In genomic region chr17:6796017-6796886, GRCh38 we compare ENCODE assay signal across 1 cellular context.
A peak's percentile ranks its signal among the peaks of the same experiment; 100 is the strongest.
TF ChIP-seq lines count a peak whose summit lies in the region.

No MANE protein-coding gene starts in this region.

TF ChIP-seq in HepG2, 621 proteins besides CTCF, POLR2A, EP300 and RAD21 (continued from another document and continues in another):
- no peak for TF ChIP-seq ZBTB49 (CRISPR knock-in tag; IDR thresholded peaks at IDR 0.05; ENCODE audit: borderline replicate concordance)
- TF ChIP-seq FOSL1 (CRISPR knock-in tag; IDR thresholded peaks at IDR 0.05; ENCODE audit: borderline replicate concordance): no peak
- no peak for TF ChIP-seq NR1H2 (CRISPR knock-in tag; IDR thresholded peaks at IDR 0.05; ENCODE audit: borderline replicate concordance, low read depth)
- TF ChIP-seq, protein P1, sequence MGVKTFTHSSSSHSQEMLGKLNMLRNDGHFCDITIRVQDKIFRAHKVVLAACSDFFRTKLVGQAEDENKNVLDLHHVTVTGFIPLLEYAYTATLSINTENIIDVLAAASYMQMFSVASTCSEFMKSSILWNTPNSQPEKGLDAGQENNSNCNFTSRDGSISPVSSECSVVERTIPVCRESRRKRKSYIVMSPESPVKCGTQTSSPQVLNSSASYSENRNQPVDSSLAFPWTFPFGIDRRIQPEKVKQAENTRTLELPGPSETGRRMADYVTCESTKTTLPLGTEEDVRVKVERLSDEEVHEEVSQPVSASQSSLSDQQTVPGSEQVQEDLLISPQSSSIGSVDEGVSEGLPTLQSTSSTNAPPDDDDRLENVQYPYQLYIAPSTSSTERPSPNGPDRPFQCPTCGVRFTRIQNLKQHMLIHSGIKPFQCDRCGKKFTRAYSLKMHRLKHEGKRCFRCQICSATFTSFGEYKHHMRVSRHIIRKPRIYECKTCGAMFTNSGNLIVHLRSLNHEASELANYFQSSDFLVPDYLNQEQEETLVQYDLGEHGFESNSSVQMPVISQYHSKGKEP (CRISPR knock-in tag; IDR thresholded peaks at IDR 0.05): no peak
- TF ChIP-seq, protein P2, sequence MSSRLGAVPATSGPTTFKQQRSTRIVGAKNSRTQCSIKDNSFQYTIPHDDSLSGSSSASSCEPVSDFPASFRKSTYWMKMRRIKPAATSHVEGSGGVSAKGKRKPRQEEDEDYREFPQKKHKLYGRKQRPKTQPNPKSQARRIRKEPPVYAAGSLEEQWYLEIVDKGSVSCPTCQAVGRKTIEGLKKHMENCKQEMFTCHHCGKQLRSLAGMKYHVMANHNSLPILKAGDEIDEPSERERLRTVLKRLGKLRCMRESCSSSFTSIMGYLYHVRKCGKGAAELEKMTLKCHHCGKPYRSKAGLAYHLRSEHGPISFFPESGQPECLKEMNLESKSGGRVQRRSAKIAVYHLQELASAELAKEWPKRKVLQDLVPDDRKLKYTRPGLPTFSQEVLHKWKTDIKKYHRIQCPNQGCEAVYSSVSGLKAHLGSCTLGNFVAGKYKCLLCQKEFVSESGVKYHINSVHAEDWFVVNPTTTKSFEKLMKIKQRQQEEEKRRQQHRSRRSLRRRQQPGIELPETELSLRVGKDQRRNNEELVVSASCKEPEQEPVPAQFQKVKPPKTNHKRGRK (CRISPR knock-in tag; IDR thresholded peaks at IDR 0.05): no peak
- no peak for TF ChIP-seq RBM39 (IDR thresholded peaks at IDR 0.05; ENCODE audit: low read depth, low read length, poor library complexity, severe bottlenecking)
- TF ChIP-seq, protein P3, sequence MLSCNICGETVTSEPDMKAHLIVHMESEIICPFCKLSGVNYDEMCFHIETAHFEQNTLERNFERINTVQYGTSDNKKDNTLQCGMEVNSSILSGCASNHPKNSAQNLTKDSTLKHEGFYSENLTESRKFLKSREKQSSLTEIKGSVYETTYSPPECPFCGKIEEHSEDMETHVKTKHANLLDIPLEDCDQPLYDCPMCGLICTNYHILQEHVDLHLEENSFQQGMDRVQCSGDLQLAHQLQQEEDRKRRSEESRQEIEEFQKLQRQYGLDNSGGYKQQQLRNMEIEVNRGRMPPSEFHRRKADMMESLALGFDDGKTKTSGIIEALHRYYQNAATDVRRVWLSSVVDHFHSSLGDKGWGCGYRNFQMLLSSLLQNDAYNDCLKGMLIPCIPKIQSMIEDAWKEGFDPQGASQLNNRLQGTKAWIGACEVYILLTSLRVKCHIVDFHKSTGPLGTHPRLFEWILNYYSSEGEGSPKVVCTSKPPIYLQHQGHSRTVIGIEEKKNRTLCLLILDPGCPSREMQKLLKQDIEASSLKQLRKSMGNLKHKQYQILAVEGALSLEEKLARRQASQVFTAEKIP (CRISPR knock-in tag; IDR thresholded peaks at IDR 0.05; ENCODE audit: borderline replicate concordance): no peak
- TF ChIP-seq ZMYM3 (CRISPR knock-in tag; IDR thresholded peaks at IDR 0.05): no peak; the same call in 1 of the 2 replicates
- no peak for TF ChIP-seq KDM5B (CRISPR knock-in tag; IDR thresholded peaks at IDR 0.05; ENCODE audit: borderline replicate concordance)
- TF ChIP-seq ZFP37 (CRISPR knock-in tag; IDR thresholded peaks at IDR 0.05; ENCODE audit: borderline replicate concordance): no peak
- no peak for TF ChIP-seq ZNF343 (CRISPR knock-in tag; IDR thresholded peaks at IDR 0.05)
- no peak for TF ChIP-seq GATAD1 (CRISPR knock-in tag; IDR thresholded peaks at IDR 0.05)
- TF ChIP-seq DNMT3B (CRISPR knock-in tag; conservative IDR thresholded peaks at IDR 0.05): no peak
- TF ChIP-seq, protein P4, sequence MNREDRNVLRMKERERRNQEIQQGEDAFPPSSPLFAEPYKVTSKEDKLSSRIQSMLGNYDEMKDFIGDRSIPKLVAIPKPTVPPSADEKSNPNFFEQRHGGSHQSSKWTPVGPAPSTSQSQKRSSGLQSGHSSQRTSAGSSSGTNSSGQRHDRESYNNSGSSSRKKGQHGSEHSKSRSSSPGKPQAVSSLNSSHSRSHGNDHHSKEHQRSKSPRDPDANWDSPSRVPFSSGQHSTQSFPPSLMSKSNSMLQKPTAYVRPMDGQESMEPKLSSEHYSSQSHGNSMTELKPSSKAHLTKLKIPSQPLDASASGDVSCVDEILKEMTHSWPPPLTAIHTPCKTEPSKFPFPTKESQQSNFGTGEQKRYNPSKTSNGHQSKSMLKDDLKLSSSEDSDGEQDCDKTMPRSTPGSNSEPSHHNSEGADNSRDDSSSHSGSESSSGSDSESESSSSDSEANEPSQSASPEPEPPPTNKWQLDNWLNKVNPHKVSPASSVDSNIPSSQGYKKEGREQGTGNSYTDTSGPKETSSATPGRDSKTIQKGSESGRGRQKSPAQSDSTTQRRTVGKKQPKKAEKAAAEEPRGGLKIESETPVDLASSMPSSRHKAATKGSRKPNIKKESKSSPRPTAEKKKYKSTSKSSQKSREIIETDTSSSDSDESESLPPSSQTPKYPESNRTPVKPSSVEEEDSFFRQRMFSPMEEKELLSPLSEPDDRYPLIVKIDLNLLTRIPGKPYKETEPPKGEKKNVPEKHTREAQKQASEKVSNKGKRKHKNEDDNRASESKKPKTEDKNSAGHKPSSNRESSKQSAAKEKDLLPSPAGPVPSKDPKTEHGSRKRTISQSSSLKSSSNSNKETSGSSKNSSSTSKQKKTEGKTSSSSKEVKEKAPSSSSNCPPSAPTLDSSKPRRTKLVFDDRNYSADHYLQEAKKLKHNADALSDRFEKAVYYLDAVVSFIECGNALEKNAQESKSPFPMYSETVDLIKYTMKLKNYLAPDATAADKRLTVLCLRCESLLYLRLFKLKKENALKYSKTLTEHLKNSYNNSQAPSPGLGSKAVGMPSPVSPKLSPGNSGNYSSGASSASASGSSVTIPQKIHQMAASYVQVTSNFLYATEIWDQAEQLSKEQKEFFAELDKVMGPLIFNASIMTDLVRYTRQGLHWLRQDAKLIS (CRISPR knock-in tag; IDR thresholded peaks at IDR 0.05): no peak
- TF ChIP-seq REPIN1 (CRISPR knock-in tag; IDR thresholded peaks at IDR 0.05; ENCODE audit: borderline replicate concordance, low read depth): no peak; the same call in 1 of the 2 replicates
- no peak for TF ChIP-seq SSRP1 (CRISPR knock-in tag; IDR thresholded peaks at IDR 0.05)
- TF ChIP-seq, protein P5, sequence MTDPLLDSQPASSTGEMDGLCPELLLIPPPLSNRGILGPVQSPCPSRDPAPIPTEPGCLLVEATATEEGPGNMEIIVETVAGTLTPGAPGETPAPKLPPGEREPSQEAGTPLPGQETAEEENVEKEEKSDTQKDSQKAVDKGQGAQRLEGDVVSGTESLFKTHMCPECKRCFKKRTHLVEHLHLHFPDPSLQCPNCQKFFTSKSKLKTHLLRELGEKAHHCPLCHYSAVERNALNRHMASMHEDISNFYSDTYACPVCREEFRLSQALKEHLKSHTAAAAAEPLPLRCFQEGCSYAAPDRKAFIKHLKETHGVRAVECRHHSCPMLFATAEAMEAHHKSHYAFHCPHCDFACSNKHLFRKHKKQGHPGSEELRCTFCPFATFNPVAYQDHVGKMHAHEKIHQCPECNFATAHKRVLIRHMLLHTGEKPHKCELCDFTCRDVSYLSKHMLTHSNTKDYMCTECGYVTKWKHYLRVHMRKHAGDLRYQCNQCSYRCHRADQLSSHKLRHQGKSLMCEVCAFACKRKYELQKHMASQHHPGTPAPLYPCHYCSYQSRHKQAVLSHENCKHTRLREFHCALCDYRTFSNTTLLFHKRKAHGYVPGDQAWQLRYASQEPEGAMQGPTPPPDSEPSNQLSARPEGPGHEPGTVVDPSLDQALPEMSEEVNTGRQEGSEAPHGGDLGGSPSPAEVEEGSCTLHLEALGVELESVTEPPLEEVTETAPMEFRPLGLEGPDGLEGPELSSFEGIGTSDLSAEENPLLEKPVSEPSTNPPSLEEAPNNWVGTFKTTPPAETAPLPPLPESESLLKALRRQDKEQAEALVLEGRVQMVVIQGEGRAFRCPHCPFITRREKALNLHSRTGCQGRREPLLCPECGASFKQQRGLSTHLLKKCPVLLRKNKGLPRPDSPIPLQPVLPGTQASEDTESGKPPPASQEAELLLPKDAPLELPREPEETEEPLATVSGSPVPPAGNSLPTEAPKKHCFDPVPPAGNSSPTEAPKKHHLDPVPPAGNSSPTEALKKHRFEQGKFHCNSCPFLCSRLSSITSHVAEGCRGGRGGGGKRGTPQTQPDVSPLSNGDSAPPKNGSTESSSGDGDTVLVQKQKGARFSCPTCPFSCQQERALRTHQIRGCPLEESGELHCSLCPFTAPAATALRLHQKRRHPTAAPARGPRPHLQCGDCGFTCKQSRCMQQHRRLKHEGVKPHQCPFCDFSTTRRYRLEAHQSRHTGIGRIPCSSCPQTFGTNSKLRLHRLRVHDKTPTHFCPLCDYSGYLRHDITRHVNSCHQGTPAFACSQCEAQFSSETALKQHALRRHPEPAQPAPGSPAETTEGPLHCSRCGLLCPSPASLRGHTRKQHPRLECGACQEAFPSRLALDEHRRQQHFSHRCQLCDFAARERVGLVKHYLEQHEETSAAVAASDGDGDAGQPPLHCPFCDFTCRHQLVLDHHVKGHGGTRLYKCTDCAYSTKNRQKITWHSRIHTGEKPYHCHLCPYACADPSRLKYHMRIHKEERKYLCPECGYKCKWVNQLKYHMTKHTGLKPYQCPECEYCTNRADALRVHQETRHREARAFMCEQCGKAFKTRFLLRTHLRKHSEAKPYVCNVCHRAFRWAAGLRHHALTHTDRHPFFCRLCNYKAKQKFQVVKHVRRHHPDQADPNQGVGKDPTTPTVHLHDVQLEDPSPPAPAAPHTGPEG (CRISPR knock-in tag; IDR thresholded peaks at IDR 0.05): no peak
- TF ChIP-seq KLF13 (CRISPR knock-in tag; IDR thresholded peaks at IDR 0.05): no peak
- no peak for TF ChIP-seq PRMT3 (CRISPR knock-in tag; IDR thresholded peaks at IDR 0.05; ENCODE audit: borderline replicate concordance, low read depth)
- no peak for TF ChIP-seq ZNF672 (CRISPR knock-in tag; IDR thresholded peaks at IDR 0.05)
- no peak; the same call in 1 of the 2 replicates for TF ChIP-seq BRCA1 (CRISPR knock-in tag; IDR thresholded peaks at IDR 0.05)
- no peak; the same call in 1 of the 2 replicates for TF ChIP-seq RBFOX2 (IDR thresholded peaks at IDR 0.05; ENCODE audit: low read depth, low read length)
- TF ChIP-seq SRSF4 (IDR thresholded peaks at IDR 0.05; ENCODE audit: low read depth, low read length, poor library complexity, severe bottlenecking): no peak
- peak; percentile 28; the same call in 1 of the 2 replicates for TF ChIP-seq HOXA3 (CRISPR knock-in tag; IDR thresholded peaks at IDR 0.05)
- TF ChIP-seq, protein P6, sequence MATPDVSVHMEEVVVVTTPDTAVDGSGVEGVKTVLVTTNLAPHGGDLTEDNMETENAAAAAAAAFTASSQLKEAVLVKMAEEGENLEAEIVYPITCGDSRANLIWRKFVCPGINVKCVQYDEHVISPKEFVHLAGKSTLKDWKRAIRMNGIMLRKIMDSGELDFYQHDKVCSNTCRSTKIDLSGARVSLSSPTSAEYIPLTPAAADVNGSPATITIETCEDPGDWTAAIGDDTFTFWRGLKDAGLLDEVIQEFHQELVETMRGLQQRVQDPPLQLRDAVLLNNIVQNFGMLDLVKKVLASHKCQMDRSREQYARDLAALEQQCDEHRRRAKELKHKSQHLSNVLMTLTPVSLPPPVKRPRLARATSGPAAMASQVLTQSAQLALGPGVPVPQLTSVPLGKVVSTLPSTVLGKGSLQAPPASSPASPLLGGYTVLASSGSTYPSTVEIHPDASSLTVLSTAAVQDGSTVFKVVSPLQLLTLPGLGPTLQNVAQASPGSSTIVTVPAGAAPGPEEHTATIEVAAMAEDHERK (CRISPR knock-in tag; IDR thresholded peaks at IDR 0.05; ENCODE audit: low read depth): no peak
- peak; percentile 56; the same call in 1 of the 2 replicates for TF ChIP-seq ZKSCAN8 (CRISPR knock-in tag; IDR thresholded peaks at IDR 0.05; ENCODE audit: borderline replicate concordance)
- TF ChIP-seq ZNF7 (CRISPR knock-in tag; IDR thresholded peaks at IDR 0.05): no peak
- TF ChIP-seq GLI4 (CRISPR knock-in tag; IDR thresholded peaks at IDR 0.05; ENCODE audit: borderline replicate concordance): no peak
- TF ChIP-seq, protein P7, sequence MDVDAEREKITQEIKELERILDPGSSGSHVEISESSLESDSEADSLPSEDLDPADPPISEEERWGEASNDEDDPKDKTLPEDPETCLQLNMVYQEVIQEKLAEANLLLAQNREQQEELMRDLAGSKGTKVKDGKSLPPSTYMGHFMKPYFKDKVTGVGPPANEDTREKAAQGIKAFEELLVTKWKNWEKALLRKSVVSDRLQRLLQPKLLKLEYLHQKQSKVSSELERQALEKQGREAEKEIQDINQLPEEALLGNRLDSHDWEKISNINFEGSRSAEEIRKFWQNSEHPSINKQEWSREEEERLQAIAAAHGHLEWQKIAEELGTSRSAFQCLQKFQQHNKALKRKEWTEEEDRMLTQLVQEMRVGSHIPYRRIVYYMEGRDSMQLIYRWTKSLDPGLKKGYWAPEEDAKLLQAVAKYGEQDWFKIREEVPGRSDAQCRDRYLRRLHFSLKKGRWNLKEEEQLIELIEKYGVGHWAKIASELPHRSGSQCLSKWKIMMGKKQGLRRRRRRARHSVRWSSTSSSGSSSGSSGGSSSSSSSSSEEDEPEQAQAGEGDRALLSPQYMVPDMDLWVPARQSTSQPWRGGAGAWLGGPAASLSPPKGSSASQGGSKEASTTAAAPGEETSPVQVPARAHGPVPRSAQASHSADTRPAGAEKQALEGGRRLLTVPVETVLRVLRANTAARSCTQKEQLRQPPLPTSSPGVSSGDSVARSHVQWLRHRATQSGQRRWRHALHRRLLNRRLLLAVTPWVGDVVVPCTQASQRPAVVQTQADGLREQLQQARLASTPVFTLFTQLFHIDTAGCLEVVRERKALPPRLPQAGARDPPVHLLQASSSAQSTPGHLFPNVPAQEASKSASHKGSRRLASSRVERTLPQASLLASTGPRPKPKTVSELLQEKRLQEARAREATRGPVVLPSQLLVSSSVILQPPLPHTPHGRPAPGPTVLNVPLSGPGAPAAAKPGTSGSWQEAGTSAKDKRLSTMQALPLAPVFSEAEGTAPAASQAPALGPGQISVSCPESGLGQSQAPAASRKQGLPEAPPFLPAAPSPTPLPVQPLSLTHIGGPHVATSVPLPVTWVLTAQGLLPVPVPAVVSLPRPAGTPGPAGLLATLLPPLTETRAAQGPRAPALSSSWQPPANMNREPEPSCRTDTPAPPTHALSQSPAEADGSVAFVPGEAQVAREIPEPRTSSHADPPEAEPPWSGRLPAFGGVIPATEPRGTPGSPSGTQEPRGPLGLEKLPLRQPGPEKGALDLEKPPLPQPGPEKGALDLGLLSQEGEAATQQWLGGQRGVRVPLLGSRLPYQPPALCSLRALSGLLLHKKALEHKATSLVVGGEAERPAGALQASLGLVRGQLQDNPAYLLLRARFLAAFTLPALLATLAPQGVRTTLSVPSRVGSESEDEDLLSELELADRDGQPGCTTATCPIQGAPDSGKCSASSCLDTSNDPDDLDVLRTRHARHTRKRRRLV (CRISPR knock-in tag; IDR thresholded peaks at IDR 0.05): no peak
- no peak for TF ChIP-seq ZNF746 (CRISPR knock-in tag; IDR thresholded peaks at IDR 0.05)
- no peak for TF ChIP-seq KLF15 (CRISPR knock-in tag; IDR thresholded peaks at IDR 0.05; ENCODE audit: borderline replicate concordance)
- TF ChIP-seq TBX3 (IDR thresholded peaks at IDR 0.05; ENCODE audit: borderline replicate concordance): no peak
